Comparison of ENCODE assay signal across 17 cellular contexts in the genomic region with DNA sequence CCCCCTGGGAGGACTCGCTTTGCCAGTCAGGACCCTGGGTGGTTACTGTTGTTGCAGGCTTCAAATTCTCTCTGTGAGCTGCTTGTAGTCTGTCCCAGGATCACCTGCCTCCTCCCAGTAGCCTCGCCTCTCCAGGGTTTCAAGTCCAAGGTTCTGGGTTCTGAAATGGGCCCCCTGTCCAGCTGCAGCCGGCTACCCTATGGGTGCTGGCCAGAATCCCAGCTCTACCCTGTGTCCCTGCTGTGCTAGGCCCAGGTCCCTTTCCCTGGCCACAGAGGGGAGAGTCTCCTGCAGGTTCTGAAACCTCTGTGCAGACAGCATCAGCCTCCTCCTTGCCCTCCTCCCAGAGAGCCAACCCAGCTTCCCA. TPM values are rescaled to one million over a fixed set of nuclear protein-coding genes. Genes with fewer than 3 reads are reported as not detected.
DNase-seq lines count a peak whose midpoint lies in the region; ATAC-seq and TF ChIP-seq lines count a peak whose summit lies in the region.
"Had no signal": no experiment of that assay in that cellular context is flagged by ENCODE, and none has a peak within 500 bp of the region (broad histone marks: within the 10 kb centered on the region; RNA-seq: fewer than 3 reads in every experiment).

No MANE protein-coding gene starts in this region.

- H3K9me3 Mint-ChIP-seq in activated CD4-positive, alpha-beta T cell treated with anti-CD3 and anti-CD28 coated beads, Interleukin-2, amount 10 ng/mL, durations not matched to agents 24 days and 14 days = no peaks in the 10 kb centered on the region
- H3K9me3 Mint-ChIP-seq in stimulated activated effector memory CD8-positive, alpha-beta T cell treated with anti-CD3 and anti-CD28 coated beads, Interleukin-12 subunit alpha, Interleukin-12 subunit beta, amount 100 ng/mL, for 72 hours = no peaks in the 10 kb centered on the region
- H3K9me3 Mint-ChIP-seq: central memory CD8-positive, alpha-beta T cell; naive thymus-derived CD8-positive, alpha-beta T cell; WTC11 had no signal

- CTCF ChIA-PET in HEK293 (lab: Yijun Ruan, JAX) = interaction anchor here (0.9 kb wide), 1 partner anchor 40 kb away, joined by 4 read pairs; no protein-coding TSS in a partner anchor

- H3K27ac ChIP-seq in HEK293 (ENCODE audit: extremely low read depth, low read depth, low read length) (no peak overlapping the region), dorsolateral prefrontal cortex (peak overlapping the region in 45 of 59 donors; percentile 7 to 81 (median 55))
- H3K27ac ChIP-seq: gastrocnemius medialis, SJCRH30 had no signal

- peaks cover 8% of the 10 kb centered on the region for H3K4me1 Mint-ChIP-seq in activated CD4-positive, alpha-beta T cell treated with anti-CD3 and anti-CD28 coated beads, Interleukin-2, amount 10 ng/mL, durations not matched to agents 24 days and 14 days
- peaks cover 31% of the 10 kb centered on the region for H3K4me1 Mint-ChIP-seq in stimulated activated effector memory CD8-positive, alpha-beta T cell treated with anti-CD3 and anti-CD28 coated beads, Interleukin-12 subunit alpha, Interleukin-12 subunit beta, amount 100 ng/mL, for 72 hours

- H3K27ac Mint-ChIP-seq in activated CD4-positive, alpha-beta T cell treated with anti-CD3 and anti-CD28 coated beads, Interleukin-2, amount 10 ng/mL, durations not matched to agents 24 days and 14 days = no peak overlapping the region
- peak overlapping the region; percentile 91 for H3K27ac Mint-ChIP-seq in stimulated activated effector memory CD8-positive, alpha-beta T cell treated with anti-CD3 and anti-CD28 coated beads, Interleukin-12 subunit alpha, Interleukin-12 subunit beta, amount 100 ng/mL, for 72 hours

- peaks cover 25% of the 10 kb centered on the region for H3K36me3 Mint-ChIP-seq in activated CD4-positive, alpha-beta T cell treated with anti-CD3 and anti-CD28 coated beads, Interleukin-2, amount 10 ng/mL, durations not matched to agents 24 days and 14 days (ENCODE audit: low read depth)
- H3K36me3 Mint-ChIP-seq in stimulated activated effector memory CD8-positive, alpha-beta T cell treated with anti-CD3 and anti-CD28 coated beads, Interleukin-12 subunit alpha, Interleukin-12 subunit beta, amount 100 ng/mL, for 72 hours = peaks cover 85% of the 10 kb centered on the region

- POLR2A ChIA-PET in HEK293 (lab: Yijun Ruan, JAX) = interaction anchor here (2.4 kb wide), 1 partner anchor 43 kb away, joined by 8 read pairs; no protein-coding TSS in a partner anchor

- no peaks in the 10 kb centered on the region for H3K9me3 ChIP-seq in HEK293 (ENCODE audit: control insufficient read depth, insufficient read depth, low read depth, low read length)
- H3K9me3 ChIP-seq: gastrocnemius medialis, lower lobe of right lung, SJCRH30, testis had no signal

- DNase-seq in activated CD4-positive, alpha-beta T cell treated with anti-CD3 and anti-CD28 coated beads, Interleukin-2, amount 10 ng/mL, durations not matched to agents 24 days and 14 days = peak; percentile 54
- no peak for DNase-seq in activated CD4-positive, alpha-beta T cell treated with anti-CD3 and anti-CD28 coated beads, Interleukin-2, amount 50 U/mL, for 4 hours
- DNase-seq in dorsolateral prefrontal cortex (no peak), left cardiac atrium (no peak), occipital lobe (lab: John Stamatoyannopoulos, UW) (no peak)
- no peak for DNase-seq in stimulated activated effector memory CD8-positive, alpha-beta T cell treated with anti-CD3 and anti-CD28 coated beads, Interleukin-12 subunit alpha, Interleukin-12 subunit beta, amount 100 ng/mL, for 72 hours (ENCODE audit: low spot score in 2 of 2)
- DNase-seq: gastrocnemius medialis, lower lobe of right lung, NCI-H82, SJCRH30, T1000 had no signal

- no peaks in the 10 kb centered on the region for H3K4me1 ChIP-seq in HEK293 (ENCODE audit: control insufficient read depth, insufficient read depth, low read length)

- no peak overlapping the region for H3K4me3 Mint-ChIP-seq in activated CD4-positive, alpha-beta T cell treated with anti-CD3 and anti-CD28 coated beads, Interleukin-2, amount 10 ng/mL, durations not matched to agents 24 days and 14 days
- H3K4me3 Mint-ChIP-seq in stimulated activated effector memory CD8-positive, alpha-beta T cell treated with anti-CD3 and anti-CD28 coated beads, Interleukin-12 subunit alpha, Interleukin-12 subunit beta, amount 100 ng/mL, for 72 hours = no peak overlapping the region
- H3K4me3 Mint-ChIP-seq: central memory CD8-positive, alpha-beta T cell; WTC11 had no signal

- H3K4me3 ChIP-seq in HEK293 (ENCODE audit: low read depth, low read length) (no peak overlapping the region), dorsolateral prefrontal cortex (no peak overlapping the region)
- H3K4me3 ChIP-seq: gastrocnemius medialis, lower lobe of right lung, SJCRH30, testis had no signal

- intact Hi-C loops in activated CD4-positive, alpha-beta T cell treated with anti-CD3 and anti-CD28 coated beads, Interleukin-2, amount 10 ng/mL, durations not matched to agents 24 days and 14 days (cut with micrococcal nuclease) = no loop called here
- intact Hi-C loops in dorsolateral prefrontal cortex (cut with DNase I) = loop anchor here in 1 of 2 donors (10.0 kb wide), 1 partner anchor 48 kb away; a partner anchor contains a TSS
- intact Hi-C loops in left cardiac atrium (cut with DNase I) = no loop called here

- H3K36me3 ChIP-seq in HEK293 (ENCODE audit: control insufficient read depth in 2 of 2, insufficient read depth in 1 of 2, low read length in 2 of 2) = peaks cover 15 to 86% of the 10 kb centered on the region in 2 experiments

- no peak for TF ChIP-seq CTCF in HEK293 (tag by site-specific recombination; IDR thresholded peaks at IDR 0.05)
- TF ChIP-seq CTCF in dorsolateral prefrontal cortex (IDR thresholded peaks at IDR 0.05 in 54 of 56, conservative IDR thresholded peaks at IDR 0.05 in 2 of 56; ENCODE audit: low read depth in 1 of 56, partially characterized antibody in 56 of 56) = no peak

- no peaks in the 10 kb centered on the region for H3K27me3 Mint-ChIP-seq in activated CD4-positive, alpha-beta T cell treated with anti-CD3 and anti-CD28 coated beads, Interleukin-2, amount 10 ng/mL, durations not matched to agents 24 days and 14 days
- H3K27me3 Mint-ChIP-seq: central memory CD8-positive, alpha-beta T cell; naive thymus-derived CD8-positive, alpha-beta T cell had no signal

- ATAC-seq in stimulated activated effector memory CD8-positive, alpha-beta T cell treated with anti-CD3 and anti-CD28 coated beads, Interleukin-12 subunit alpha, Interleukin-12 subunit beta, amount 100 ng/mL, for 72 hours = no peak
- ATAC-seq in GM21737 (IDR thresholded peaks at IDR 0.05; ENCODE audit: unreplicated experiment) = no peak
- no peak for ATAC-seq in left cardiac atrium
- ATAC-seq: gastrocnemius medialis, WTC11 had no signal

- H3K27me3 ChIP-seq in dorsolateral prefrontal cortex = no peaks in the 10 kb centered on the region
- H3K27me3 ChIP-seq: gastrocnemius medialis, SJCRH30, testis had no signal

TF ChIP-seq in HEK293, 187 proteins besides CTCF, POLR2A, EP300 and RAD21 (continues in another document):
- no peak for TF ChIP-seq ZNF350 (tag by site-specific recombination; IDR thresholded peaks at IDR 0.05)
- TF ChIP-seq ZNF600 (tag by site-specific recombination; IDR thresholded peaks at IDR 0.05) = 0 out of 2 replicates have a peak, but pooled peaks have one; percentile 16
- TF ChIP-seq SCRT2 (tag by site-specific recombination; IDR thresholded peaks at IDR 0.05) = no peak
- peak; percentile 80 for TF ChIP-seq ZIC2 (tag by site-specific recombination; IDR thresholded peaks at IDR 0.05)
- TF ChIP-seq, protein P1, sequence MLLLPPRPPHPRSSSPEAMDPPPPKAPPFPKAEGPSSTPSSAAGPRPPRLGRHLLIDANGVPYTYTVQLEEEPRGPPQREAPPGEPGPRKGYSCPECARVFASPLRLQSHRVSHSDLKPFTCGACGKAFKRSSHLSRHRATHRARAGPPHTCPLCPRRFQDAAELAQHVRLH (tag by site-specific recombination; IDR thresholded peaks at IDR 0.05) = no peak
- TF ChIP-seq ZNF555 (tag by site-specific recombination; conservative IDR thresholded peaks at IDR 0.05) = no peak
- TF ChIP-seq BCL11B (tag by site-specific recombination; IDR thresholded peaks at IDR 0.05; ENCODE audit: low read depth) = no peak
- TF ChIP-seq, protein P2, sequence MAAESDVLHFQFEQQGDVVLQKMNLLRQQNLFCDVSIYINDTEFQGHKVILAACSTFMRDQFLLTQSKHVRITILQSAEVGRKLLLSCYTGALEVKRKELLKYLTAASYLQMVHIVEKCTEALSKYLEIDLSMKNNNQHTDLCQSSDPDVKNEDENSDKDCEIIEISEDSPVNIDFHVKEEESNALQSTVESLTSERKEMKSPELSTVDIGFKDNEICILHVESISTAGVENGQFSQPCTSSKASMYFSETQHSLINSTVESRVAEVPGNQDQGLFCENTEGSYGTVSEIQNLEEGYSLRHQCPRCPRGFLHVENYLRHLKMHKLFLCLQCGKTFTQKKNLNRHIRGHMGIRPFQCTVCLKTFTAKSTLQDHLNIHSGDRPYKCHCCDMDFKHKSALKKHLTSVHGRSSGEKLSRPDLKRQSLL (tag by site-specific recombination; IDR thresholded peaks at IDR 0.05) = no peak

RNA-seq across cellular contexts. Expression of a gene that starts 21.4 kb away (rescaled TPM):
- 158 and 161 TPM in 2 replicates for total RNA-seq in activated CD4-positive, alpha-beta T cell treated with anti-CD3 and anti-CD28 coated beads, Interleukin-2, amount 10 ng/mL, durations not matched to agents 24 days and 14 days
- total RNA-seq in dorsolateral prefrontal cortex (10 to 100 TPM in 85 of 120 experiments, 1 to 10 TPM in 35; 3.9 to 40.2 (median 13.0) TPM), left cardiac atrium (10 to 100 TPM; 22.1 to 34.0 TPM), occipital lobe (1.1 TPM)

RNA-seq across cellular contexts. Expression of a gene that starts 32.4 kb away (rescaled TPM):
- total RNA-seq in activated CD4-positive, alpha-beta T cell treated with anti-CD3 and anti-CD28 coated beads, Interleukin-2, amount 10 ng/mL, durations not matched to agents 24 days and 14 days = 68.9 and 70.0 TPM in 2 replicates
- total RNA-seq in dorsolateral prefrontal cortex (100 to 1,000 TPM; 311 to 523 (median 421) TPM), left cardiac atrium (100 to 1,000 TPM; 106 to 122 TPM), occipital lobe (25.9 TPM)

RNA-seq across cellular contexts. Expression of a gene that starts 38.2 kb away (rescaled TPM):
- total RNA-seq in activated CD4-positive, alpha-beta T cell treated with anti-CD3 and anti-CD28 coated beads, Interleukin-2, amount 10 ng/mL, durations not matched to agents 24 days and 14 days = 28.9 and 30.0 TPM in 2 replicates
- total RNA-seq in dorsolateral prefrontal cortex (10 to 100 TPM; 20.6 to 51.6 (median 29.4) TPM), left cardiac atrium (10 to 100 TPM; 15.8 to 17.8 TPM), occipital lobe (29.2 TPM)

RNA-seq across cellular contexts. Expression of a gene that starts 55.6 kb away (rescaled TPM):
- total RNA-seq in activated CD4-positive, alpha-beta T cell treated with anti-CD3 and anti-CD28 coated beads, Interleukin-2, amount 10 ng/mL, durations not matched to agents 24 days and 14 days = 25.2 and 33.2 TPM in 2 replicates
- total RNA-seq in dorsolateral prefrontal cortex (100 to 1,000 TPM in 3 of 120 experiments, 10 to 100 TPM in 117; 19.7 to 109 (median 43.9) TPM), left cardiac atrium (10 to 100 TPM; 22.9 to 25.3 TPM), occipital lobe (12.3 TPM)

RNA-seq across cellular contexts. Expression of a gene that starts 57.8 kb away (rescaled TPM):
- 53.3 and 54.7 TPM in 2 replicates for total RNA-seq in activated CD4-positive, alpha-beta T cell treated with anti-CD3 and anti-CD28 coated beads, Interleukin-2, amount 10 ng/mL, durations not matched to agents 24 days and 14 days
- 10 to 100 TPM in 114 of 120 experiments, 1 to 10 TPM in 6; 6.0 to 32.0 (median 16.1) TPM for total RNA-seq in dorsolateral prefrontal cortex
- total RNA-seq in left cardiac atrium = 10 to 100 TPM; 22.0 to 22.9 TPM
- total RNA-seq in occipital lobe = 11.4 TPM
